In the genomic region with DNA sequence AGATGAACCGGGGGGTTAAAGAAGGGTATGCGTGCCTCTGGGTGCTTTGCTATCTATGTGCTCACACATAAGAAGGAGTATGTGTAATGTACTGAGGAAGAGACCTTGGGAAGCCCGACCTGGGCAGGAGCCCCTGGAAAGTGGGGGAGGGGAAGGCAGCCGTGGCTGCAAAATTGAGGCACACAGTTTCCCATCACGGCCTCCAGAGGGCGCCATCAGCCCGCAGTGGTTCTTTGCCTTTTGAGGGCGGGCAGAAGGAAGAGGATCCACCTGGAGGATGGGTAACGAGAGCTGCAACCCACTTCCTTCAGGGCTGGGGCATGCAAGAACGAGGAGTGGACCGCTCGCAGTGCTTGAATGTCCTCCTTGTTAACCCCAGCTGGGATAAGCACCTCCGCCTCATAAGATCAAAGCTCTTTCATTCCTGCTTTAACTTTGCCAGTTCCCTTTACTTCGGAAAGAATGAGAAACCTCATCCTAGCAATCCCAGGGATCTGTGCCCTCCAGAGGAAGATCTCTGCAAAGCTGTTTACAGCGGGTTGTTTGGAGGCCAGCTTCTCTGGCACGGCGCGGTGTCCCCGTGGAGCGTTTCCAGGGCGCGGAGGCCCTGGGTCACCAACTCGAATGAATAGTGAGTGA, we compare ENCODE assay signal across 1 cellular context.
TF ChIP-seq lines count a peak whose summit lies in the region.

No MANE protein-coding gene starts in this region.

TF ChIP-seq in HepG2, 621 proteins besides CTCF, POLR2A, EP300 and RAD21 (continued from another document):
- TF ChIP-seq, protein P1, sequence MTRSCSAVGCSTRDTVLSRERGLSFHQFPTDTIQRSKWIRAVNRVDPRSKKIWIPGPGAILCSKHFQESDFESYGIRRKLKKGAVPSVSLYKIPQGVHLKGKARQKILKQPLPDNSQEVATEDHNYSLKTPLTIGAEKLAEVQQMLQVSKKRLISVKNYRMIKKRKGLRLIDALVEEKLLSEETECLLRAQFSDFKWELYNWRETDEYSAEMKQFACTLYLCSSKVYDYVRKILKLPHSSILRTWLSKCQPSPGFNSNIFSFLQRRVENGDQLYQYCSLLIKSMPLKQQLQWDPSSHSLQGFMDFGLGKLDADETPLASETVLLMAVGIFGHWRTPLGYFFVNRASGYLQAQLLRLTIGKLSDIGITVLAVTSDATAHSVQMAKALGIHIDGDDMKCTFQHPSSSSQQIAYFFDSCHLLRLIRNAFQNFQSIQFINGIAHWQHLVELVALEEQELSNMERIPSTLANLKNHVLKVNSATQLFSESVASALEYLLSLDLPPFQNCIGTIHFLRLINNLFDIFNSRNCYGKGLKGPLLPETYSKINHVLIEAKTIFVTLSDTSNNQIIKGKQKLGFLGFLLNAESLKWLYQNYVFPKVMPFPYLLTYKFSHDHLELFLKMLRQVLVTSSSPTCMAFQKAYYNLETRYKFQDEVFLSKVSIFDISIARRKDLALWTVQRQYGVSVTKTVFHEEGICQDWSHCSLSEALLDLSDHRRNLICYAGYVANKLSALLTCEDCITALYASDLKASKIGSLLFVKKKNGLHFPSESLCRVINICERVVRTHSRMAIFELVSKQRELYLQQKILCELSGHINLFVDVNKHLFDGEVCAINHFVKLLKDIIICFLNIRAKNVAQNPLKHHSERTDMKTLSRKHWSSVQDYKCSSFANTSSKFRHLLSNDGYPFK (CRISPR knock-in tag; IDR thresholded peaks at IDR 0.05; ENCODE audit: borderline replicate concordance): 0 out of 2 replicates have a peak, but pooled peaks have one; percentile 44
- TF ChIP-seq, protein P2, sequence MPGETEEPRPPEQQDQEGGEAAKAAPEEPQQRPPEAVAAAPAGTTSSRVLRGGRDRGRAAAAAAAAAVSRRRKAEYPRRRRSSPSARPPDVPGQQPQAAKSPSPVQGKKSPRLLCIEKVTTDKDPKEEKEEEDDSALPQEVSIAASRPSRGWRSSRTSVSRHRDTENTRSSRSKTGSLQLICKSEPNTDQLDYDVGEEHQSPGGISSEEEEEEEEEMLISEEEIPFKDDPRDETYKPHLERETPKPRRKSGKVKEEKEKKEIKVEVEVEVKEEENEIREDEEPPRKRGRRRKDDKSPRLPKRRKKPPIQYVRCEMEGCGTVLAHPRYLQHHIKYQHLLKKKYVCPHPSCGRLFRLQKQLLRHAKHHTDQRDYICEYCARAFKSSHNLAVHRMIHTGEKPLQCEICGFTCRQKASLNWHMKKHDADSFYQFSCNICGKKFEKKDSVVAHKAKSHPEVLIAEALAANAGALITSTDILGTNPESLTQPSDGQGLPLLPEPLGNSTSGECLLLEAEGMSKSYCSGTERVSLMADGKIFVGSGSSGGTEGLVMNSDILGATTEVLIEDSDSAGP (CRISPR knock-in tag; IDR thresholded peaks at IDR 0.05; ENCODE audit: borderline replicate concordance): peak; percentile 32; the same call in 1 of the 2 replicates
- TF ChIP-seq KAT8 (CRISPR knock-in tag; IDR thresholded peaks at IDR 0.05) (0 out of 2 replicates have a peak, but pooled peaks have one; percentile 19), TOE1 (CRISPR knock-in tag; IDR thresholded peaks at IDR 0.05) (0 out of 2 replicates have a peak, but pooled peaks have one; percentile 49), ZNF350 (CRISPR knock-in tag; IDR thresholded peaks at IDR 0.05; ENCODE audit: borderline replicate concordance, low read depth) (peak; percentile 25; the same call in 1 of the 2 replicates), HOXA3 (CRISPR knock-in tag; IDR thresholded peaks at IDR 0.05) (0 out of 2 replicates have a peak, but pooled peaks have one; percentile 31), SSRP1 (CRISPR knock-in tag; IDR thresholded peaks at IDR 0.05) (peak; percentile 64; the same call in 1 of the 2 replicates), SMC3 (IDR thresholded peaks at IDR 0.05; ENCODE audit: low read length) (peak; percentile 55), GABPB1 (CRISPR knock-in tag; IDR thresholded peaks at IDR 0.05) (0 out of 2 replicates have a peak, but pooled peaks have one; percentile 19), SP140L (CRISPR knock-in tag; IDR thresholded peaks at IDR 0.05; ENCODE audit: borderline replicate concordance) (0 out of 2 replicates have a peak, but pooled peaks have one; percentile 46)
- TF ChIP-seq, protein P3, sequence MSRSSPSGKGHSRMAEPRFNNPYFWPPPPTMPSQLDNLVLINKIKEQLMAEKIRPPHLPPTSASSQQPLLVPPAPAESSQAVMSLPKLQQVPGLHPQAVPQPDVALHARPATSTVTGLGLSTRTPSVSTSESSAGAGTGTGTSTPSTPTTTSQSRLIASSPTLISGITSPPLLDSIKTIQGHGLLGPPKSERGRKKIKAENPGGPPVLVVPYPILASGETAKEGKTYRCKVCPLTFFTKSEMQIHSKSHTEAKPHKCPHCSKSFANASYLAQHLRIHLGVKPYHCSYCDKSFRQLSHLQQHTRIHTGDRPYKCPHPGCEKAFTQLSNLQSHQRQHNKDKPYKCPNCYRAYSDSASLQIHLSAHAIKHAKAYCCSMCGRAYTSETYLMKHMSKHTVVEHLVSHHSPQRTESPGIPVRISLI (CRISPR knock-in tag; IDR thresholded peaks at IDR 0.05; ENCODE audit: borderline replicate concordance): peak; percentile 44; the same call in 1 of the 2 replicates
- TF ChIP-seq, protein P4, sequence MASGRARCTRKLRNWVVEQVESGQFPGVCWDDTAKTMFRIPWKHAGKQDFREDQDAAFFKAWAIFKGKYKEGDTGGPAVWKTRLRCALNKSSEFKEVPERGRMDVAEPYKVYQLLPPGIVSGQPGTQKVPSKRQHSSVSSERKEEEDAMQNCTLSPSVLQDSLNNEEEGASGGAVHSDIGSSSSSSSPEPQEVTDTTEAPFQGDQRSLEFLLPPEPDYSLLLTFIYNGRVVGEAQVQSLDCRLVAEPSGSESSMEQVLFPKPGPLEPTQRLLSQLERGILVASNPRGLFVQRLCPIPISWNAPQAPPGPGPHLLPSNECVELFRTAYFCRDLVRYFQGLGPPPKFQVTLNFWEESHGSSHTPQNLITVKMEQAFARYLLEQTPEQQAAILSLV (CRISPR knock-in tag; IDR thresholded peaks at IDR 0.05; ENCODE audit: borderline replicate concordance): peak; percentile 62; the same call in 1 of the 2 replicates
- TF ChIP-seq, protein P5, sequence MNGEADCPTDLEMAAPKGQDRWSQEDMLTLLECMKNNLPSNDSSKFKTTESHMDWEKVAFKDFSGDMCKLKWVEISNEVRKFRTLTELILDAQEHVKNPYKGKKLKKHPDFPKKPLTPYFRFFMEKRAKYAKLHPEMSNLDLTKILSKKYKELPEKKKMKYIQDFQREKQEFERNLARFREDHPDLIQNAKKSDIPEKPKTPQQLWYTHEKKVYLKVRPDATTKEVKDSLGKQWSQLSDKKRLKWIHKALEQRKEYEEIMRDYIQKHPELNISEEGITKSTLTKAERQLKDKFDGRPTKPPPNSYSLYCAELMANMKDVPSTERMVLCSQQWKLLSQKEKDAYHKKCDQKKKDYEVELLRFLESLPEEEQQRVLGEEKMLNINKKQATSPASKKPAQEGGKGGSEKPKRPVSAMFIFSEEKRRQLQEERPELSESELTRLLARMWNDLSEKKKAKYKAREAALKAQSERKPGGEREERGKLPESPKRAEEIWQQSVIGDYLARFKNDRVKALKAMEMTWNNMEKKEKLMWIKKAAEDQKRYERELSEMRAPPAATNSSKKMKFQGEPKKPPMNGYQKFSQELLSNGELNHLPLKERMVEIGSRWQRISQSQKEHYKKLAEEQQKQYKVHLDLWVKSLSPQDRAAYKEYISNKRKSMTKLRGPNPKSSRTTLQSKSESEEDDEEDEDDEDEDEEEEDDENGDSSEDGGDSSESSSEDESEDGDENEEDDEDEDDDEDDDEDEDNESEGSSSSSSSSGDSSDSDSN (CRISPR knock-in tag; IDR thresholded peaks at IDR 0.05): 0 out of 2 replicates have a peak, but pooled peaks have one; percentile 22
- TF ChIP-seq, protein P6, sequence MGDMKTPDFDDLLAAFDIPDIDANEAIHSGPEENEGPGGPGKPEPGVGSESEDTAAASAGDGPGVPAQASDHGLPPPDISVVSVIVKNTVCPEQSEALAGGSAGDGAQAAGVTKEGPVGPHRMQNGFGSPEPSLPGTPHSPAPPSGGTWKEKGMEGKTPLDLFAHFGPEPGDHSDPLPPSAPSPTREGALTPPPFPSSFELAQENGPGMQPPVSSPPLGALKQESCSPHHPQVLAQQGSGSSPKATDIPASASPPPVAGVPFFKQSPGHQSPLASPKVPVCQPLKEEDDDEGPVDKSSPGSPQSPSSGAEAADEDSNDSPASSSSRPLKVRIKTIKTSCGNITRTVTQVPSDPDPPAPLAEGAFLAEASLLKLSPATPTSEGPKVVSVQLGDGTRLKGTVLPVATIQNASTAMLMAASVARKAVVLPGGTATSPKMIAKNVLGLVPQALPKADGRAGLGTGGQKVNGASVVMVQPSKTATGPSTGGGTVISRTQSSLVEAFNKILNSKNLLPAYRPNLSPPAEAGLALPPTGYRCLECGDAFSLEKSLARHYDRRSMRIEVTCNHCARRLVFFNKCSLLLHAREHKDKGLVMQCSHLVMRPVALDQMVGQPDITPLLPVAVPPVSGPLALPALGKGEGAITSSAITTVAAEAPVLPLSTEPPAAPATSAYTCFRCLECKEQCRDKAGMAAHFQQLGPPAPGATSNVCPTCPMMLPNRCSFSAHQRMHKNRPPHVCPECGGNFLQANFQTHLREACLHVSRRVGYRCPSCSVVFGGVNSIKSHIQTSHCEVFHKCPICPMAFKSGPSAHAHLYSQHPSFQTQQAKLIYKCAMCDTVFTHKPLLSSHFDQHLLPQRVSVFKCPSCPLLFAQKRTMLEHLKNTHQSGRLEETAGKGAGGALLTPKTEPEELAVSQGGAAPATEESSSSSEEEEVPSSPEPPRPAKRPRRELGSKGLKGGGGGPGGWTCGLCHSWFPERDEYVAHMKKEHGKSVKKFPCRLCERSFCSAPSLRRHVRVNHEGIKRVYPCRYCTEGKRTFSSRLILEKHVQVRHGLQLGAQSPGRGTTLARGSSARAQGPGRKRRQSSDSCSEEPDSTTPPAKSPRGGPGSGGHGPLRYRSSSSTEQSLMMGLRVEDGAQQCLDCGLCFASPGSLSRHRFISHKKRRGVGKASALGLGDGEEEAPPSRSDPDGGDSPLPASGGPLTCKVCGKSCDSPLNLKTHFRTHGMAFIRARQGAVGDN (CRISPR knock-in tag; IDR thresholded peaks at IDR 0.05): peak; percentile 31
- TF ChIP-seq, protein P7, sequence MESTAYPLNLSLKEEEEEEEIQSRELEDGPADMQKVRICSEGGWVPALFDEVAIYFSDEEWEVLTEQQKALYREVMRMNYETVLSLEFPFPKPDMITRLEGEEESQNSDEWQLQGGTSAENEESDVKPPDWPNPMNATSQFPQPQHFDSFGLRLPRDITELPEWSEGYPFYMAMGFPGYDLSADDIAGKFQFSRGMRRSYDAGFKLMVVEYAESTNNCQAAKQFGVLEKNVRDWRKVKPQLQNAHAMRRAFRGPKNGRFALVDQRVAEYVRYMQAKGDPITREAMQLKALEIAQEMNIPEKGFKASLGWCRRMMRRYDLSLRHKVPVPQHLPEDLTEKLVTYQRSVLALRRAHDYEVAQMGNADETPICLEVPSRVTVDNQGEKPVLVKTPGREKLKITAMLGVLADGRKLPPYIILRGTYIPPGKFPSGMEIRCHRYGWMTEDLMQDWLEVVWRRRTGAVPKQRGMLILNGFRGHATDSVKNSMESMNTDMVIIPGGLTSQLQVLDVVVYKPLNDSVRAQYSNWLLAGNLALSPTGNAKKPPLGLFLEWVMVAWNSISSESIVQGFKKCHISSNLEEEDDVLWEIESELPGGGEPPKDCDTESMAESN (CRISPR knock-in tag; conservative IDR thresholded peaks at IDR 0.05): 0 out of 2 replicates have a peak, but pooled peaks have one; percentile 40
